Comparison of ENCODE assay signal across 10 cellular contexts in genomic region chr2:136141510-136142154, GRCh38. TPM values are rescaled to one million over a fixed set of nuclear protein-coding genes. Genes with fewer than 3 reads are reported as not detected.
DNase-seq lines count a peak whose midpoint lies in the region; ATAC-seq and TF ChIP-seq lines count a peak whose summit lies in the region.
"Had no signal": no experiment of that assay in that cellular context is flagged by ENCODE, and none has a peak within 500 bp of the region (broad histone marks: within the 10 kb centered on the region; RNA-seq: fewer than 3 reads in every experiment).

No MANE protein-coding gene starts in this region.

- H3K27ac Mint-ChIP-seq in brain, result peak overlapping the region in 4 of 5 experiments; percentile 10 to 89 (median 62)

- H3K4me3 ChIP-seq in BLaER1, result no peak overlapping the region
- H3K4me3 ChIP-seq: body of pancreas had no signal

- H3K9me3 ChIP-seq in BLaER1, result 0 out of 2 replicates have a peak, but pooled peaks cover 6% of the 10 kb centered on the region
- H3K9me3 ChIP-seq: body of pancreas had no signal

- H3K4me3 Mint-ChIP-seq in brain, result peak overlapping the region in 1 of 5 experiments; percentile 42

- H3K36me3 Mint-ChIP-seq in brain, result no peaks in the 10 kb centered on the region

- H4K20me1 ChIP-seq in BLaER1, result no peaks in the 10 kb centered on the region

- H3K27me3 ChIP-seq in BLaER1, result no peaks in the 10 kb centered on the region
- H3K27me3 ChIP-seq: body of pancreas had no signal

- 0 out of 2 replicates have a peak overlapping the region, but pooled peaks have one; percentile 9 for H3K4me2 ChIP-seq in BLaER1

- H3K4me1 Mint-ChIP-seq in brain, result peaks cover 51% of the 10 kb centered on the region

- H3K36me3 ChIP-seq in BLaER1, result no peaks in the 10 kb centered on the region

- H3K9ac ChIP-seq in BLaER1, result no peak overlapping the region

- no peak for TF ChIP-seq CTCF in brain (conservative IDR thresholded peaks at IDR 0.05)

- ATAC-seq in HG03135 (IDR thresholded peaks at IDR 0.05; ENCODE audit: unreplicated experiment), result no peak
- ATAC-seq: body of pancreas, left colon had no signal

- peaks cover 52% of the 10 kb centered on the region for H3K4me1 ChIP-seq in BLaER1
- H3K4me1 ChIP-seq: body of pancreas had no signal

- H3K9me3 Mint-ChIP-seq in brain, result peaks cover 0 to 2% (median 0%) of the 10 kb centered on the region in 5 experiments

- H3K27me3 Mint-ChIP-seq in brain, result peaks cover 5% of the 10 kb centered on the region

- DNase-seq in NCI-H1092 (lab: John Stamatoyannopoulos, UW) (peak; percentile 96), NCI-H510A (lab: John Stamatoyannopoulos, UW) (peak; percentile 91)
- DNase-seq in NK-92 treated with Interleukin-12 subunit alpha and Interleukin-12 subunit beta, amount 100 ng/mL, for 24 hours (lab: John Stamatoyannopoulos, UW), result no peak
- no peak for DNase-seq in activated effector memory CD4-positive, alpha-beta T cell treated with anti-CD3 and anti-CD28 coated beads, Interleukin-2, amount 50 U/mL, for 16 hours
- DNase-seq in stimulated activated CD8-positive, alpha-beta memory T cell treated with anti-CD3 and anti-CD28 coated beads, Interleukin-4, amount 100 ng/mL, for 48 hours, result no peak
- DNase-seq: left colon had no signal

- H3K27ac ChIP-seq in BLaER1, result no peak overlapping the region
- H3K27ac ChIP-seq: body of pancreas had no signal

RNA-seq across cellular contexts. Expression of gene CXCR4, which starts 23.7 kb away (rescaled TPM):
- 89.1 TPM for polyA plus RNA-seq in brain (ENCODE audit: insufficient read depth, low read depth, low replicate concordance)

Comparison
In these comparisons a context has a peak if more than half of its experiments do, and no peak if none do; other contexts are left out.
1. DNase-seq: peak in NCI-H1092 (single experiment) and NCI-H510A (single experiment); none in NK-92 treated with Interleukin-12 subunit alpha and Interleukin-12 subunit beta, amount 100 ng/mL, for 24 hours (single experiment), activated effector memory CD4-positive, alpha-beta T cell treated with anti-CD3 and anti-CD28 coated beads, Interleukin-2, amount 50 U/mL, for 16 hours (single experiment) and stimulated activated CD8-positive, alpha-beta memory T cell treated with anti-CD3 and anti-CD28 coated beads, Interleukin-4, amount 100 ng/mL, for 48 hours (single experiment).